In the genomic region with DNA sequence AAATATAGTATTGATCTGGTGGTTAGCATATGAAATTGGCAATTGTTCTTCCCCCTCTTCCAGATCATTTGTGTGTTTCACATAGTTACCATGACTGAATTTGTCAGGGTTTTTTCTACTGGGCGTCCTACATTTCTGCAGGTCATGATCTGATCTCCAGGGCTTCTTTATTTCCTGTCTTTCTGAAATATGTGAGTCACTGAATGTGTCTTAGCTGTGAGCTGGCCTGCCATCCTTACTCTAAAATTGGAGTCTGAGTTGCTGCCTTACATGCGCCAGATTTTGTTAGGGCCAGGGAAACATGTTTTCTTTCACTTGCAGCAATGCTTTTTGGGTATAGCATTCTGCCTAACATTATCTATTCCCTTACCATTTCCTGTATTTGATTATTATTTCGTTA, we compare ENCODE assay signal across 27 cellular contexts.
DNase-seq lines count a peak whose midpoint lies in the region; ATAC-seq, FAIRE-seq and TF ChIP-seq lines count a peak whose summit lies in the region.
"Had no signal": no experiment of that assay in that cellular context is flagged by ENCODE, and none has a peak within 500 bp of the region (broad histone marks: within the 10 kb centered on the region; RNA-seq: fewer than 3 reads in every experiment).

No MANE protein-coding gene starts in this region.

- DNase-seq in MCF 10A (ENCODE audit: unreplicated experiment) (peak; percentile 6), breast epithelium (ENCODE audit: low spot score in 2 of 2) (no peak), PC-3 (peak; percentile 25), endothelial cell of umbilical vein (ENCODE audit: low read depth, low spot score) (no peak), renal cortical epithelial cell (ENCODE audit: low read depth) (peak; percentile 18), sigmoid colon (no peak)
- DNase-seq in activated T-cell treated with anti-CD3 and anti-CD28 coated beads, Interleukin-2, amount 50 U/mL, for 1 hour = no peak
- DNase-seq: activated CD4-positive, alpha-beta T cell treated with anti-CD3 and anti-CD28 coated beads for 4 hours; activated naive CD4-positive, alpha-beta T cell treated with anti-CD3 and anti-CD28 coated beads for 36 hours; activated T-cell treated with anti-CD3 and anti-CD28 coated beads, Interleukin-2, amount 50 U/mL, for 72 hours; cerebellar nuclear complex; effector CD4-positive, alpha-beta T cell; H9; mesendoderm; MV-4-11; naive thymus-derived CD8-positive, alpha-beta T cell; NCI-H1694 treated with DMSO at 0.1 percent for 48 hours; NCI-H2171 treated with DMSO at 0.1 percent for 48 hours; NCI-H69; SHP77; stimulated activated CD8-positive, alpha-beta memory T cell treated with anti-CD3 and anti-CD28 coated beads, Interleukin-4, amount 100 ng/mL, for 48 hours had no signal

- H3K4me1 ChIP-seq in breast epithelium = no peaks in the 10 kb centered on the region
- peaks cover 33% of the 10 kb centered on the region for H3K4me1 ChIP-seq in PC-3 (ENCODE audit: insufficient read depth, low read length)
- H3K4me1 ChIP-seq in endothelial cell of umbilical vein (ENCODE audit: control insufficient read depth, extremely low read depth, insufficient read depth, low read length) = peaks cover 29% of the 10 kb centered on the region
- H3K4me1 ChIP-seq in sigmoid colon = no peaks in the 10 kb centered on the region
- H3K4me1 ChIP-seq: BLaER1 had no signal

- H3K79me2 ChIP-seq in PC-3 (ENCODE audit: low read length) = no peaks in the 10 kb centered on the region
- H3K79me2 ChIP-seq in endothelial cell of umbilical vein (ENCODE audit: control insufficient read depth, insufficient read depth, low read length) = no peaks in the 10 kb centered on the region

- TF ChIP-seq POLR2A in breast epithelium (IDR thresholded peaks at IDR 0.05) (no peak), endothelial cell of umbilical vein (IDR thresholded peaks at IDR 0.05; ENCODE audit: low read depth, low read length) (no peak), sigmoid colon (IDR thresholded peaks at IDR 0.05) (no peak)

- peaks cover 20% of the 10 kb centered on the region for H3K27me3 Mint-ChIP-seq in MCF 10A (ENCODE audit: insufficient read depth, unreplicated experiment)
- H3K27me3 Mint-ChIP-seq: type B pancreatic cell had no signal

- no peaks in the 10 kb centered on the region for H3K9me2 ChIP-seq in PC-3 (replicated peaks; ENCODE audit: low read length)

- TF ChIP-seq CTCF in MCF 10A (IDR thresholded peaks at IDR 0.05; ENCODE audit: unreplicated experiment) (no peak), breast epithelium (IDR thresholded peaks at IDR 0.05) (no peak), PC-3 (conservative IDR thresholded peaks at IDR 0.05; ENCODE audit: low read depth, low read length) (no peak), endothelial cell of umbilical vein (IDR thresholded peaks at IDR 0.05; ENCODE audit: extremely low read depth in 1 of 2, insufficient read depth in 1 of 2, low read depth in 1 of 2, low read length in 2 of 2) (no peak), sigmoid colon (IDR thresholded peaks at IDR 0.05) (no peak)

- POLR2A ChIA-PET in MCF 10A (lab: Yijun Ruan, JAX) = interaction anchor here (1.4 kb wide), 1 partner anchor 42 kb away, joined by 3 read pairs; no protein-coding TSS in a partner anchor
- POLR2A ChIA-PET in PC-3 (lab: Charles Lee; ENCODE audit: unreplicated experiment) = interaction anchor here (0.6 kb wide), 1 partner anchor 40 kb away, joined by 3 read pairs; no protein-coding TSS in a partner anchor
- POLR2A ChIA-PET in endothelial cell of umbilical vein (lab: Charles Lee) = no interaction called here

- no peak for TF ChIP-seq EP300 in sigmoid colon (IDR thresholded peaks at IDR 0.05)

- H3K27me3 ChIP-seq in breast epithelium (peaks cover 0 to 15% of the 10 kb centered on the region in 2 donors), PC-3 (ENCODE audit: low read length) (no peaks in the 10 kb centered on the region), endothelial cell of umbilical vein (ENCODE audit: control insufficient read depth in 2 of 2, insufficient read depth in 2 of 2, low read length in 2 of 2) (no peaks in the 10 kb centered on the region), sigmoid colon (no peaks in the 10 kb centered on the region)

- peak; percentile 68 for FAIRE-seq in endothelial cell of umbilical vein (lab: Jason Lieb, UNC)
- FAIRE-seq: K562 had no signal

- H3K36me3 Mint-ChIP-seq in MCF 10A (ENCODE audit: insufficient read depth, unreplicated experiment) = no peaks in the 10 kb centered on the region
- H3K36me3 Mint-ChIP-seq: naive thymus-derived CD8-positive, alpha-beta T cell; type B pancreatic cell had no signal

- 74 to 86% methylated on average over 3 of the region's 3 CpGs for WGBS in sigmoid colon, 2 donors

- no peak overlapping the region for H3K4me3 Mint-ChIP-seq in MCF 10A (ENCODE audit: unreplicated experiment)
- H3K4me3 Mint-ChIP-seq: activated naive CD4-positive, alpha-beta T cell treated with anti-CD3 and anti-CD28 coated beads for 36 hours; activated T-cell treated with anti-CD3 and anti-CD28 coated beads, Interleukin-2, amount 50 U/mL, for 72 hours; H9; naive thymus-derived CD8-positive, alpha-beta T cell; type B pancreatic cell had no signal

- H2AFZ ChIP-seq in PC-3 (ENCODE audit: low read length) (no peak overlapping the region), endothelial cell of umbilical vein (ENCODE audit: low read depth, low read length) (no peak overlapping the region)

- no peaks in the 10 kb centered on the region for H3F3A ChIP-seq in PC-3 (ENCODE audit: low read length, unreplicated experiment)

- no peak overlapping the region for H3K4me2 ChIP-seq in PC-3 (ENCODE audit: low read length)
- H3K4me2 ChIP-seq in endothelial cell of umbilical vein (ENCODE audit: insufficient read depth, low read length) = no peak overlapping the region
- H3K4me2 ChIP-seq: BLaER1 had no signal

- H3K4me1 Mint-ChIP-seq in MCF 10A (ENCODE audit: insufficient read depth, unreplicated experiment) = no peaks in the 10 kb centered on the region
- H3K4me1 Mint-ChIP-seq: naive thymus-derived CD8-positive, alpha-beta T cell had no signal

- H3K27ac Mint-ChIP-seq in MCF 10A (ENCODE audit: low read depth, unreplicated experiment) = no peak overlapping the region
- H3K27ac Mint-ChIP-seq: activated naive CD4-positive, alpha-beta T cell treated with anti-CD3 and anti-CD28 coated beads for 36 hours; activated T-cell treated with anti-CD3 and anti-CD28 coated beads, Interleukin-2, amount 50 U/mL, for 72 hours; H9; naive thymus-derived CD8-positive, alpha-beta T cell; type B pancreatic cell had no signal

- H4K20me1 ChIP-seq in PC-3 (ENCODE audit: low read length) (no peaks in the 10 kb centered on the region), endothelial cell of umbilical vein (replicated peaks; ENCODE audit: control insufficient read depth, extremely low read depth, insufficient read depth, low read length) (no peaks in the 10 kb centered on the region)
- H4K20me1 ChIP-seq: BLaER1 had no signal

- no peaks in the 10 kb centered on the region for H3K9me1 ChIP-seq in endothelial cell of umbilical vein (replicated peaks; ENCODE audit: control insufficient read depth, extremely low read depth, insufficient read depth, low read length)

- BruUV-seq in MCF 10A (replicated peaks; lab: Mats Ljungman, UMichigan) (no TSS peak), PC-3 (replicated peaks; lab: Mats Ljungman, UMichigan) (no TSS peak), endothelial cell of umbilical vein (replicated peaks; lab: Mats Ljungman, UMichigan) (no TSS peak)

- dilution Hi-C loops in endothelial cell of umbilical vein (cut with MboI; ENCODE audit: extremely low pct_ligation_motif_present, low sequenced_read_pairs) = no loop called here

- no peak overlapping the region for H3K27ac ChIP-seq in breast epithelium
- H3K27ac ChIP-seq in PC-3 (ENCODE audit: low read length) = no peak overlapping the region
- no peak overlapping the region for H3K27ac ChIP-seq in endothelial cell of umbilical vein (ENCODE audit: insufficient read depth, low read depth, low read length)
- no peak overlapping the region for H3K27ac ChIP-seq in sigmoid colon
- H3K27ac ChIP-seq: 22Rv1, BLaER1 had no signal

- H3K9ac ChIP-seq in PC-3 (ENCODE audit: low read length) (no peak overlapping the region), endothelial cell of umbilical vein (replicated peaks; ENCODE audit: extremely low read depth, insufficient read depth, low read length) (no peak overlapping the region)
- H3K9ac ChIP-seq: BLaER1 had no signal

- H3K9me3 Mint-ChIP-seq in MCF 10A (ENCODE audit: unreplicated experiment) = no peaks in the 10 kb centered on the region
- H3K9me3 Mint-ChIP-seq: activated naive CD4-positive, alpha-beta T cell treated with anti-CD3 and anti-CD28 coated beads for 36 hours; activated T-cell treated with anti-CD3 and anti-CD28 coated beads, Interleukin-2, amount 50 U/mL, for 72 hours; type B pancreatic cell had no signal

- no peaks in the 10 kb centered on the region for H3K9me3 ChIP-seq in breast epithelium
- H3K9me3 ChIP-seq in PC-3 (ENCODE audit: low read length) = no peaks in the 10 kb centered on the region
- no peaks in the 10 kb centered on the region for H3K9me3 ChIP-seq in endothelial cell of umbilical vein (replicated peaks; ENCODE audit: control insufficient read depth, insufficient read depth, low read length)
- no peaks in the 10 kb centered on the region for H3K9me3 ChIP-seq in sigmoid colon
- H3K9me3 ChIP-seq: BLaER1 had no signal

- ATAC-seq in PC-3 (no peak), GM18909 (IDR thresholded peaks at IDR 0.05; ENCODE audit: poor library complexity, unreplicated experiment) (no peak)
- ATAC-seq: activated T-cell treated with anti-CD3 and anti-CD28 coated beads, Interleukin-2, amount 50 U/mL, for 72 hours; esophagus mucosa; K562; naive thymus-derived CD8-positive, alpha-beta T cell had no signal

- no peak overlapping the region for H3K4me3 ChIP-seq in breast epithelium
- no peak overlapping the region for H3K4me3 ChIP-seq in PC-3 (ENCODE audit: low read length)
- H3K4me3 ChIP-seq in endothelial cell of umbilical vein (replicated peaks in 1 of 3; ENCODE audit: insufficient read depth in 1 of 3, low read depth in 1 of 3, low read length in 3 of 3) = no peak overlapping the region
- H3K4me3 ChIP-seq in sigmoid colon = no peak overlapping the region
- H3K4me3 ChIP-seq: BLaER1, K562 had no signal

- intact Hi-C loops in MCF 10A (cut with micrococcal nuclease) (no loop called here), breast epithelium (cut with DNase I; ENCODE audit: low total_unique reads) (no loop called here), PC-3 (cut with micrococcal nuclease) (no loop called here), endothelial cell of umbilical vein (cut with micrococcal nuclease) (no loop called here), sigmoid colon (cut with DNase I) (no loop called here)

- CTCF ChIA-PET in MCF 10A (lab: Yijun Ruan, JAX) (interaction anchor here (0.6 to 1.3 kb wide), 3 partner anchors 11 to 245 kb away, joined by 3 read pairs; no protein-coding TSS in a partner anchor), PC-3 (lab: Charles Lee) (no interaction called here), endothelial cell of umbilical vein (lab: Charles Lee) (interaction anchor here (0.9 kb wide), 1 partner anchor 731 kb away, joined by 3 read pairs; no protein-coding TSS in a partner anchor)

- no peaks in the 10 kb centered on the region for H3K36me3 ChIP-seq in breast epithelium
- no peaks in the 10 kb centered on the region for H3K36me3 ChIP-seq in PC-3 (ENCODE audit: low read depth, low read length)
- no peaks in the 10 kb centered on the region for H3K36me3 ChIP-seq in endothelial cell of umbilical vein (ENCODE audit: control insufficient read depth in 2 of 2, extremely low read depth in 1 of 2, insufficient read depth in 2 of 2, low read length in 2 of 2)
- no peaks in the 10 kb centered on the region for H3K36me3 ChIP-seq in sigmoid colon
- H3K36me3 ChIP-seq: BLaER1 had no signal

Comparison
In these comparisons a context has a peak if more than half of its experiments do, and no peak if none do; other contexts are left out.
1. DNase-seq: peak in MCF 10A (single experiment), PC-3 (single experiment) and renal cortical epithelial cell (single experiment); none in breast epithelium (0 of 2), endothelial cell of umbilical vein (single experiment), activated T-cell treated with anti-CD3 and anti-CD28 coated beads, Interleukin-2, amount 50 U/mL, for 1 hour (single experiment) and sigmoid colon (single experiment).